ENCODE assay signal across 9 cellular contexts in genomic region chrX:154734101-154734781, GRCh38. TPM values are rescaled to one million over a fixed set of nuclear protein-coding genes. Genes with fewer than 3 reads are reported as not detected.
DNase-seq lines count a peak whose midpoint lies in the region; ATAC-seq and TF ChIP-seq lines count a peak whose summit lies in the region.
"Had no signal": no experiment of that assay in that cellular context is flagged by ENCODE, and none has a peak within 500 bp of the region (broad histone marks: within the 10 kb centered on the region; RNA-seq: fewer than 3 reads in every experiment).

No MANE protein-coding gene starts in this region.

- no peaks in the 10 kb centered on the region for H3K27me3 ChIP-seq in left ventricle myocardium inferior (ENCODE audit: low read depth)

- H3K27me3 Mint-ChIP-seq in activated CD8-positive, alpha-beta T cell treated with anti-CD3 and anti-CD28 coated beads, Interleukin-2, amount 10 ng/mL, durations not matched to agents 7 days and 5 days (ENCODE audit: low read depth): no peaks in the 10 kb centered on the region
- H3K27me3 Mint-ChIP-seq in stimulated activated memory B cell treated with anti-CD40 and anti-IgM and Interleukin-4, amounts not matched to agents 10 μg/mL and 1 μg/mL and 100 μg/mL, for 72 hours: no peaks in the 10 kb centered on the region

- H3K4me3 ChIP-seq in left ventricle myocardium inferior: peak overlapping the region; percentile 15

- H3K9me3 ChIP-seq in left ventricle myocardium inferior (replicated peaks): no peaks in the 10 kb centered on the region

- H3K4me1 ChIP-seq in left ventricle myocardium inferior: peaks cover 100% of the 10 kb centered on the region

- ATAC-seq in activated CD8-positive, alpha-beta T cell treated with anti-CD3 and anti-CD28 coated beads, Interleukin-2, amount 10 ng/mL, durations not matched to agents 7 days and 5 days: peak; percentile 78
- ATAC-seq in stimulated activated memory B cell treated with anti-CD40 and anti-IgM and Interleukin-4, amounts not matched to agents 10 μg/mL and 1 μg/mL and 100 μg/mL, for 72 hours: peak; percentile 65

- H3K4me3 Mint-ChIP-seq in activated CD8-positive, alpha-beta T cell treated with anti-CD3 and anti-CD28 coated beads, Interleukin-2, amount 10 ng/mL, durations not matched to agents 7 days and 5 days: peak overlapping the region; percentile 70
- H3K4me3 Mint-ChIP-seq in stimulated activated memory B cell treated with anti-CD40 and anti-IgM and Interleukin-4, amounts not matched to agents 10 μg/mL and 1 μg/mL and 100 μg/mL, for 72 hours: peak overlapping the region; percentile 67

- peak overlapping the region; percentile 89 for H3K27ac ChIP-seq in left ventricle myocardium inferior (replicated peaks)
- H3K27ac ChIP-seq: C4-2B had no signal

- H3K36me3 ChIP-seq in left ventricle myocardium inferior: no peaks in the 10 kb centered on the region

- H3K4me1 Mint-ChIP-seq in activated CD8-positive, alpha-beta T cell treated with anti-CD3 and anti-CD28 coated beads, Interleukin-2, amount 10 ng/mL, durations not matched to agents 7 days and 5 days (ENCODE audit: low read depth): peaks cover 97% of the 10 kb centered on the region
- peaks cover 38% of the 10 kb centered on the region for H3K4me1 Mint-ChIP-seq in stimulated activated memory B cell treated with anti-CD40 and anti-IgM and Interleukin-4, amounts not matched to agents 10 μg/mL and 1 μg/mL and 100 μg/mL, for 72 hours

- H3K36me3 Mint-ChIP-seq in activated CD8-positive, alpha-beta T cell treated with anti-CD3 and anti-CD28 coated beads, Interleukin-2, amount 10 ng/mL, durations not matched to agents 7 days and 5 days (ENCODE audit: low read depth): peaks cover 35% of the 10 kb centered on the region
- peaks cover 10% of the 10 kb centered on the region for H3K36me3 Mint-ChIP-seq in stimulated activated memory B cell treated with anti-CD40 and anti-IgM and Interleukin-4, amounts not matched to agents 10 μg/mL and 1 μg/mL and 100 μg/mL, for 72 hours

- no peaks in the 10 kb centered on the region for H3K9me3 Mint-ChIP-seq in activated CD8-positive, alpha-beta T cell treated with anti-CD3 and anti-CD28 coated beads, Interleukin-2, amount 10 ng/mL, durations not matched to agents 7 days and 5 days (ENCODE audit: insufficient read depth)
- H3K9me3 Mint-ChIP-seq in stimulated activated memory B cell treated with anti-CD40 and anti-IgM and Interleukin-4, amounts not matched to agents 10 μg/mL and 1 μg/mL and 100 μg/mL, for 72 hours: no peaks in the 10 kb centered on the region

- no peak for TF ChIP-seq CTCF in left ventricle myocardium inferior (IDR thresholded peaks at IDR 0.05; ENCODE audit: borderline replicate concordance)

- peak; percentile 70 for DNase-seq in activated effector memory CD4-positive, alpha-beta T cell treated with anti-CD3 and anti-CD28 coated beads, Interleukin-2, amount 50 U/mL, for 16 hours
- no peak for DNase-seq in activated effector memory CD4-positive, alpha-beta T cell treated with Interleukin-2 at 50 U/mL for 16 hours
- DNase-seq in activated CD8-positive, alpha-beta T cell treated with anti-CD3 and anti-CD28 coated beads, Interleukin-2, amount 10 ng/mL, durations not matched to agents 7 days and 5 days: peak; percentile 59
- DNase-seq in left ventricle myocardium inferior: no peak
- DNase-seq in NCI-H2029 (lab: John Stamatoyannopoulos, UW): no peak
- DNase-seq in NCI-H1092 (lab: John Stamatoyannopoulos, UW): no peak
- no peak for DNase-seq in HuH-7.5 (ENCODE audit: low spot score)

- POLR2A ChIA-PET in activated CD8-positive, alpha-beta T cell treated with anti-CD3 and anti-CD28 coated beads, Interleukin-2, amount 10 ng/mL, durations not matched to agents 7 days and 5 days (lab: Charles Lee): interaction anchor here (0.6 to 2.6 kb wide), 3 partner anchors 9 to 74 kb away, joined by 3 to 12 read pairs (median 5); no protein-coding TSS in a partner anchor

- H3K27ac Mint-ChIP-seq in activated CD8-positive, alpha-beta T cell treated with anti-CD3 and anti-CD28 coated beads, Interleukin-2, amount 10 ng/mL, durations not matched to agents 7 days and 5 days: peak overlapping the region; percentile 96
- peak overlapping the region; percentile 87 for H3K27ac Mint-ChIP-seq in stimulated activated memory B cell treated with anti-CD40 and anti-IgM and Interleukin-4, amounts not matched to agents 10 μg/mL and 1 μg/mL and 100 μg/mL, for 72 hours

- CTCF ChIA-PET in activated CD8-positive, alpha-beta T cell treated with anti-CD3 and anti-CD28 coated beads, Interleukin-2, amount 10 ng/mL, durations not matched to agents 7 days and 5 days (lab: Charles Lee): interaction anchor here (4.7 to 8.2 kb wide), 2 partner anchors 16 kb away, joined by 35 to 75 read pairs; partner anchors contain the start of gene GAB3

- intact Hi-C loops in left ventricle myocardium inferior (cut with micrococcal nuclease): no loop called here

RNA-seq across cellular contexts. Expression of gene GAB3, which starts 16.6 kb away (rescaled TPM):
- total RNA-seq in activated CD8-positive, alpha-beta T cell treated with anti-CD3 and anti-CD28 coated beads, Interleukin-2, amount 10 ng/mL, durations not matched to agents 7 days and 5 days: 10 to 100 TPM in 1 of 2 experiments, 1 to 10 TPM in 1; 9.9 to 10.3 TPM
- total RNA-seq in left ventricle myocardium inferior: 14.8 TPM

RNA-seq across cellular contexts. Expression of gene DKC1, which starts 28.4 kb away (rescaled TPM):
- 10 to 100 TPM; 76.0 to 82.8 TPM for total RNA-seq in activated CD8-positive, alpha-beta T cell treated with anti-CD3 and anti-CD28 coated beads, Interleukin-2, amount 10 ng/mL, durations not matched to agents 7 days and 5 days
- total RNA-seq in left ventricle myocardium inferior: 18.0 TPM

Comparison
In these comparisons a context has a peak if more than half of its experiments do, and no peak if none do; other contexts are left out.
1. DNase-seq: peak in activated effector memory CD4-positive, alpha-beta T cell treated with anti-CD3 and anti-CD28 coated beads, Interleukin-2, amount 50 U/mL, for 16 hours (single experiment) and activated CD8-positive, alpha-beta T cell treated with anti-CD3 and anti-CD28 coated beads, Interleukin-2, amount 10 ng/mL, durations not matched to agents 7 days and 5 days (single experiment); none in activated effector memory CD4-positive, alpha-beta T cell treated with Interleukin-2 at 50 U/mL for 16 hours (single experiment), left ventricle myocardium inferior (single experiment), NCI-H2029 (single experiment), NCI-H1092 (single experiment) and HuH-7.5 (single experiment).